27 cellular contexts compared by ENCODE assay signal in genomic region chr19:18257503-18258470, GRCh38. TPM values are rescaled to one million over a fixed set of nuclear protein-coding genes. Genes with fewer than 3 reads are reported as not detected.
"Had no signal": no experiment of that assay in that cellular context is flagged by ENCODE, and none has a peak within 500 bp of the region (broad histone marks: within the 10 kb centered on the region; RNA-seq: fewer than 3 reads in every experiment).

No MANE protein-coding gene starts in this region.

- H3K27ac ChIP-seq: brain microvascular endothelial cell, cardiac muscle cell, Peyer's patch, SK-N-MC, WERI-Rb-1 had no signal

- DNase-seq: activated CD4-positive, alpha-beta memory T cell treated with anti-CD3 and anti-CD28 coated beads, Interleukin-2, amount 10 ng/mL, durations not matched to agents 7 days and 5 days; activated CD4-positive, alpha-beta T cell treated with anti-CD3 and anti-CD28 coated beads for 36 hours; activated CD4-positive, alpha-beta T cell treated with anti-CD3 and anti-CD28 coated beads, Interleukin-2, amount 50 U/mL, for 1 hour; activated gamma-delta T cell treated with Interleukin-2 at 50 U/mL for 16 hours; activated naive CD4-positive, alpha-beta T cell treated with anti-CD3 and anti-CD28 coated beads, Interleukin-2, amount 10 ng/mL, durations not matched to agents 7 days and 5 days; activated naive CD8-positive, alpha-beta T cell treated with anti-CD3 and anti-CD28 coated beads for 36 hours; activated T-cell treated with anti-CD3 and anti-CD28 coated beads, Interleukin-2, amount 50 U/mL, for 72 hours; brain microvascular endothelial cell; cerebellar nuclear complex; KBM-7; NCI-H1092; NCI-H1417; NCI-H1930; NCI-H2107; NCI-H2171 treated with DMSO at 0.1 percent for 48 hours; NCI-H226; NCI-H526; OCI-M1; SHP77; T-helper 1 cell; WERI-Rb-1 had no signal

- H3K27me3 ChIP-seq: Peyer's patch had no signal

- H3K36me3 Mint-ChIP-seq: activated naive CD4-positive, alpha-beta T cell treated with anti-CD3 and anti-CD28 coated beads, Interleukin-2, amount 10 ng/mL, durations not matched to agents 7 days and 5 days; activated naive CD8-positive, alpha-beta T cell treated with anti-CD3 and anti-CD28 coated beads for 36 hours had no signal

- H3K9me3 Mint-ChIP-seq: activated CD4-positive, alpha-beta memory T cell treated with anti-CD3 and anti-CD28 coated beads, Interleukin-2, amount 10 ng/mL, durations not matched to agents 7 days and 5 days; activated naive CD4-positive, alpha-beta T cell treated with anti-CD3 and anti-CD28 coated beads, Interleukin-2, amount 10 ng/mL, durations not matched to agents 7 days and 5 days; activated naive CD8-positive, alpha-beta T cell treated with anti-CD3 and anti-CD28 coated beads for 36 hours; activated T-cell treated with anti-CD3 and anti-CD28 coated beads, Interleukin-2, amount 50 U/mL, for 72 hours; activated T-helper 2 cell treated with anti-CD3 and anti-CD28 coated beads, Interferon-gamma antibody, Interleukin-2, Interleukin-4, amounts not matched to agents 10 μg/mL and 5 μg/mL and 100 μg/mL, durations not matched to agents 14 hours and 24 hours and 36 hours had no signal

- H3K4me1 Mint-ChIP-seq: activated CD4-positive, alpha-beta T cell treated with anti-CD3 and anti-CD28 coated beads for 36 hours; activated naive CD8-positive, alpha-beta T cell treated with anti-CD3 and anti-CD28 coated beads for 36 hours had no signal

- ATAC-seq: activated CD4-positive, alpha-beta T cell treated with anti-CD3 and anti-CD28 coated beads for 36 hours; activated T-cell treated with anti-CD3 and anti-CD28 coated beads, Interleukin-2, amount 50 U/mL, for 72 hours had no signal

- H3K36me3 ChIP-seq: brain microvascular endothelial cell, cardiac muscle cell, Peyer's patch, WERI-Rb-1 had no signal

- H3K4me3 Mint-ChIP-seq: activated CD4-positive, alpha-beta memory T cell treated with anti-CD3 and anti-CD28 coated beads, Interleukin-2, amount 10 ng/mL, durations not matched to agents 7 days and 5 days; activated CD4-positive, alpha-beta T cell treated with anti-CD3 and anti-CD28 coated beads for 36 hours; activated naive CD4-positive, alpha-beta T cell treated with anti-CD3 and anti-CD28 coated beads, Interleukin-2, amount 10 ng/mL, durations not matched to agents 7 days and 5 days; activated naive CD8-positive, alpha-beta T cell treated with anti-CD3 and anti-CD28 coated beads for 36 hours; activated T-cell treated with anti-CD3 and anti-CD28 coated beads, Interleukin-2, amount 50 U/mL, for 72 hours had no signal

- H3K9me3 ChIP-seq: Peyer's patch had no signal

- H3K4me3 ChIP-seq: cardiac muscle cell, Peyer's patch, SK-N-MC had no signal

- H3K27ac Mint-ChIP-seq: activated CD4-positive, alpha-beta memory T cell treated with anti-CD3 and anti-CD28 coated beads, Interleukin-2, amount 10 ng/mL, durations not matched to agents 7 days and 5 days; activated CD4-positive, alpha-beta T cell treated with anti-CD3 and anti-CD28 coated beads for 36 hours; activated naive CD4-positive, alpha-beta T cell treated with anti-CD3 and anti-CD28 coated beads, Interleukin-2, amount 10 ng/mL, durations not matched to agents 7 days and 5 days; activated naive CD8-positive, alpha-beta T cell treated with anti-CD3 and anti-CD28 coated beads for 36 hours; activated T-cell treated with anti-CD3 and anti-CD28 coated beads, Interleukin-2, amount 50 U/mL, for 72 hours; activated T-helper 2 cell treated with anti-CD3 and anti-CD28 coated beads, Interferon-gamma antibody, Interleukin-2, Interleukin-4, amounts not matched to agents 10 μg/mL and 5 μg/mL and 100 μg/mL, durations not matched to agents 14 hours and 24 hours and 36 hours had no signal

RNA-seq across cellular contexts. Expression of gene PDE4C, which starts 31.5 kb away (rescaled TPM):
- total RNA-seq: activated CD4-positive, alpha-beta T cell treated with anti-CD3 and anti-CD28 coated beads for 36 hours; activated CD8-positive, alpha-beta memory T cell treated with anti-CD3 and anti-CD28 coated beads for 36 hours; activated naive CD8-positive, alpha-beta T cell treated with anti-CD3 and anti-CD28 coated beads for 36 hours; T-helper 2 cell treated with Interferon-gamma antibody and Interleukin-4, amounts not matched to agents 100 ng/mL and 5 ng/mL, for 36 hours had no signal
